25 cellular contexts compared by ENCODE assay signal in the genomic region with DNA sequence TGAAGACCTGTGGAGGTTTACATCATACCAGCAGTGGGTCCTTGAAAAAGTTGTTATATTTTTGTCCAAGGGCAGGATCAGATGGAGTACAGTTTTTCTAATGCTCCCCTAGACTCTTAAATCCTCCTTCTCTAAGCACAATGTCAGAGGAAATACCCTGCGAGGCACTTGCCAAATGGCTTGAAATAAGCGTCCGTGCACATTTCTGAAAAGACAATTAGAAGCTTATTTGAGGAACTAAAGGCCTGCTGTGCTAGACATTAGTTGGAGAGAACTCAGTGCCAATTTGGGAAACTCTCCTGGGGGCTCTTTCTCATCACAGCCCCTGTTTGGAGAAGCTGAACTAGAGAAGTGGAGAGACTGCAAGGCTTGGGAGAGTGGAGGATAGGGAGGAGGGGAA. TPM values are rescaled to one million over a fixed set of nuclear protein-coding genes. Genes with fewer than 3 reads are reported as not detected.
DNase-seq lines count a peak whose midpoint lies in the region; FAIRE-seq and TF ChIP-seq lines count a peak whose summit lies in the region.
"Had no signal": no experiment of that assay in that cellular context is flagged by ENCODE, and none has a peak within 500 bp of the region (broad histone marks: within the 10 kb centered on the region; RNA-seq: fewer than 3 reads in every experiment).

No MANE protein-coding gene starts in this region.

- no peak overlapping the region for H4K5ac ChIP-seq in H9 (ENCODE audit: insufficient read length, low read depth, low read length)

- H3K79me2 ChIP-seq in H9 (ENCODE audit: insufficient read depth, low read length), result no peaks in the 10 kb centered on the region
- H3K79me2 ChIP-seq in fibroblast of lung (ENCODE audit: control insufficient read depth, insufficient read depth, low read length), result peaks cover 2% of the 10 kb centered on the region

- no peaks in the 10 kb centered on the region for H3K9me3 Mint-ChIP-seq in H9
- H3K9me3 Mint-ChIP-seq: CD8-positive, alpha-beta memory T cell had no signal

- no peak overlapping the region for H2AFZ ChIP-seq in H9 (ENCODE audit: low read length)
- no peak overlapping the region for H2AFZ ChIP-seq in fibroblast of lung (ENCODE audit: low read length)

- TF ChIP-seq EP300 in suprapubic skin (IDR thresholded peaks at IDR 0.05), result no peak

- peaks cover 36 to 38% of the 10 kb centered on the region in 2 experiments for H3K4me1 Mint-ChIP-seq in H9
- H3K4me1 Mint-ChIP-seq: CD8-positive, alpha-beta memory T cell had no signal

- H3K27ac ChIP-seq in H9 (ENCODE audit: insufficient read length, low read depth, low read length) (no peak overlapping the region), fibroblast of lung (ENCODE audit: insufficient read depth, low read length) (no peak overlapping the region), suprapubic skin (peak overlapping the region; percentile 18)
- H3K27ac ChIP-seq: 22Rv1, HL-60 had no signal

- no peaks in the 10 kb centered on the region for H3K9me3 ChIP-seq in H9 (ENCODE audit: control insufficient read depth, low read depth, low read length)
- H3K9me3 ChIP-seq in fibroblast of lung (ENCODE audit: control insufficient read depth, insufficient read depth, low read depth, low read length), result no peaks in the 10 kb centered on the region
- H3K9me3 ChIP-seq in suprapubic skin, result no peaks in the 10 kb centered on the region
- H3K9me3 ChIP-seq: MG63 had no signal

- H3K23ac ChIP-seq in H9 (ENCODE audit: insufficient read length, low read depth, low read length), result no peak overlapping the region

- no peak overlapping the region for H4K8ac ChIP-seq in H9 (replicated peaks; ENCODE audit: insufficient read length, low read depth, low read length)

- H2BK5ac ChIP-seq in H9 (ENCODE audit: insufficient read length, low read length), result no peak overlapping the region

- no peaks in the 10 kb centered on the region for H3K79me1 ChIP-seq in H9 (ENCODE audit: insufficient read depth, low read depth, low read length, poor library complexity, severe bottlenecking)

- H3K27me3 Mint-ChIP-seq in H9 (ENCODE audit: low read depth), result no peaks in the 10 kb centered on the region

- WGBS in H9 (ENCODE audit: extremely low coverage, insufficient read length, low lambda C conversion rate), result no CpG with 5 or more reads among the region's 3 CpGs
- WGBS in suprapubic skin, result 61% methylated on average over 3 of the region's 3 CpGs

- no peak overlapping the region for H3T11ph ChIP-seq in H9 (ENCODE audit: low read length)

- H3K4me1 ChIP-seq in H9 (ENCODE audit: insufficient read depth, low read length), result peaks cover 12% of the 10 kb centered on the region; the same call in 1 of the 2 replicates
- H3K4me1 ChIP-seq in fibroblast of lung (ENCODE audit: control insufficient read depth, extremely low read depth, insufficient read depth, low read length), result peaks cover 11% of the 10 kb centered on the region
- H3K4me1 ChIP-seq in suprapubic skin, result peaks cover 11% of the 10 kb centered on the region

- no peak overlapping the region for H2BK120ac ChIP-seq in H9 (ENCODE audit: low read depth, low read length, poor library complexity, severe bottlenecking)

- H3K14ac ChIP-seq in H9 (ENCODE audit: insufficient read depth, low read length), result no peak overlapping the region

- H4K91ac ChIP-seq in H9 (ENCODE audit: insufficient read length, low read depth, low read length), result no peak overlapping the region

- H3K18ac ChIP-seq in H9 (ENCODE audit: insufficient read length, low read depth, low read length), result no peak overlapping the region

- H2BK12ac ChIP-seq in H9 (ENCODE audit: insufficient read length, low read depth, low read length), result no peak overlapping the region

- no peaks in the 10 kb centered on the region for H3K23me2 ChIP-seq in H9 (ENCODE audit: insufficient read length, low read depth, low read length, poor library complexity, severe bottlenecking)

- H3K9ac ChIP-seq in H9 (ENCODE audit: extremely low read depth, insufficient read length, low read length) (no peak overlapping the region), fibroblast of lung (ENCODE audit: insufficient read depth, low read length) (no peak overlapping the region)

- H2BK15ac ChIP-seq in H9 (ENCODE audit: low read depth, low read length), result no peak overlapping the region

- no peaks in the 10 kb centered on the region for H3K36me3 Mint-ChIP-seq in H9 (ENCODE audit: insufficient read depth in 1 of 3, low read depth in 3 of 3)
- H3K36me3 Mint-ChIP-seq: CD8-positive, alpha-beta memory T cell had no signal

- peak; percentile 9 for DNase-seq in DMS79 treated with DMSO at 0.1 percent for 48 hours (lab: John Stamatoyannopoulos, UW)
- no peak for DNase-seq in DMS79 (lab: John Stamatoyannopoulos, UW)
- no peak for DNase-seq in H9
- DNase-seq in fibroblast of lung (ENCODE audit: low read depth in 2 of 2), result no peak
- DNase-seq in suprapubic skin (ENCODE audit: low spot score in 2 of 2), result no peak
- DNase-seq in CD1c-positive myeloid dendritic cell (ENCODE audit: extremely low spot score), result no peak
- DNase-seq in activated T-cell treated with anti-CD3 and anti-CD28 coated beads, Interleukin-2, amount 50 U/mL, for 1 hour, result no peak
- no peak for DNase-seq in urothelium cell line (ENCODE audit: low spot score)
- DNase-seq: AML-193; C1 segment of cervical spinal cord; CD8-positive, alpha-beta memory T cell; DMS53; MG63; NCI-H1417; NCI-H1694 treated with DMSO at 0.1 percent for 48 hours; NCI-H2081 treated with DMSO at 0.1 percent for 48 hours; NCI-H510A; NCI-H774; PC-3; SHP77; SW 1271 had no signal

- H3K36me3 ChIP-seq in fibroblast of lung (ENCODE audit: control insufficient read depth, insufficient read depth, low read length) (no peaks in the 10 kb centered on the region), suprapubic skin (no peaks in the 10 kb centered on the region)
- H3K36me3 ChIP-seq: MG63 had no signal

- H3K4ac ChIP-seq in H9 (ENCODE audit: low read depth, low read length), result no peak overlapping the region

- no peak overlapping the region for H3K4me3 ChIP-seq in fibroblast of lung (replicated peaks in 1 of 4; ENCODE audit: control extremely low read depth in 1 of 4, insufficient read depth in 1 of 4, low read depth in 3 of 4, low read length in 4 of 4)
- H3K4me3 ChIP-seq in suprapubic skin, result no peak overlapping the region
- H3K4me3 ChIP-seq: K562, MG63 had no signal

- H4K20me1 ChIP-seq in H9 (ENCODE audit: control insufficient read depth, insufficient read depth, insufficient read length) (no peaks in the 10 kb centered on the region), fibroblast of lung (ENCODE audit: control insufficient read depth, extremely low read depth, insufficient read depth, low read length) (no peaks in the 10 kb centered on the region)

- H3K56ac ChIP-seq in H9 (ENCODE audit: insufficient read length, low read depth, low read length), result no peak overlapping the region

- H2AK5ac ChIP-seq in H9 (ENCODE audit: insufficient read length, low read length), result no peak overlapping the region

- H3K27me3 ChIP-seq in H9 (ENCODE audit: insufficient read depth, low read length) (no peaks in the 10 kb centered on the region), fibroblast of lung (ENCODE audit: control insufficient read depth, insufficient read depth, low read length) (no peaks in the 10 kb centered on the region), suprapubic skin (no peaks in the 10 kb centered on the region)
- H3K27me3 ChIP-seq: MG63 had no signal

- TF ChIP-seq POLR2A in suprapubic skin (IDR thresholded peaks at IDR 0.05), result no peak

- no peak overlapping the region for H2BK20ac ChIP-seq in H9 (ENCODE audit: low read depth, low read length, poor library complexity, severe bottlenecking)

- H3K4me3 Mint-ChIP-seq in H9, result no peak overlapping the region
- H3K4me3 Mint-ChIP-seq: CD8-positive, alpha-beta memory T cell had no signal

- H3K4me2 ChIP-seq in H9 (ENCODE audit: insufficient read depth, insufficient read length, low read length) (no peak overlapping the region), fibroblast of lung (ENCODE audit: extremely low read depth, insufficient read depth, low read length) (peak overlapping the region; percentile 45)

- FAIRE-seq in urothelium cell line (lab: Jason Lieb, UNC), result no peak
- FAIRE-seq: HepG2, K562 had no signal

- H3K27ac Mint-ChIP-seq in H9, result peak overlapping the region in 2 of 3 experiments; percentile 16 to 24; a peak in 1 of 7 replicates

- TF ChIP-seq CTCF in H9 (conservative IDR thresholded peaks at IDR 0.05), result no peak
- no peak for TF ChIP-seq CTCF in fibroblast of lung (conservative IDR thresholded peaks at IDR 0.05 in 1 of 2, IDR thresholded peaks at IDR 0.05 in 1 of 2; ENCODE audit: low read depth in 1 of 2, low read length in 2 of 2)
- TF ChIP-seq CTCF in suprapubic skin (IDR thresholded peaks at IDR 0.05), result no peak

RNA-seq across cellular contexts. Expression of a gene that starts 22.3 kb away (rescaled TPM):
- total RNA-seq in H9 (2021) (12.9 and 15.7 TPM in 2 replicates), fibroblast of lung (28.8 and 51.2 TPM in 2 replicates), suprapubic skin (10 to 100 TPM in 3 of 4 donors, 1 to 10 TPM in 1; 6.0 to 15.8 (median 11.3) TPM)
- 4.6 and 16.3 TPM in 2 replicates for polyA plus RNA-seq in fibroblast of lung
- 6.2 and 20.1 TPM in 2 replicates for polyA plus RNA-seq in fibroblast of lung (2012)
- 23.1 and 94.7 TPM in 2 replicates for polyA minus RNA-seq in fibroblast of lung (ENCODE audit: low replicate concordance)
